8 cellular contexts compared by ENCODE assay signal in the genomic region with DNA sequence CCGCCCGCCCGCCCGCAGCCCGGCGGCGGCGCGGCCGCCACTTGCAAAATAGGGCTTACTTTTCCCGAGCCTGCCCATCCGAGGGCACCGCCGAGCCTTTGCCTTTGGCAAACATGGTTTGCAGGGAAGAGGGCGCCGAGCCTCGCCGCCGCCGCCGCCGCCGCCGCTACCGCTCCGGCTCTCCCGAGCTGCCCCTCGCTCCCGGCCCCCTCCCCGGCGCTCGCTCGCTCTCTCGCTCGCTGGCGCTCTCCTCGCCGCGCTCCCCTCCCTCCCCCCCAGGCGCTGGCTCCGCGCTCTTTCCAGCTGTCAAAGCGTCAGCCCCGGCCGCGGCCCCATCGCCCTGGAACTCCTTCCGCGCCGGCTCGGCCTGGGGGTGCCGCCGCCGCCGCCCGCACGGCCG. TPM values are rescaled to one million over a fixed set of nuclear protein-coding genes. Genes with fewer than 3 reads are reported as not detected.
DNase-seq lines count a peak whose midpoint lies in the region; ATAC-seq and TF ChIP-seq lines count a peak whose summit lies in the region.

No MANE protein-coding gene starts in this region.

- DNase-seq in cardiac muscle cell (ENCODE audit: low read depth in 1 of 2, low spot score in 1 of 2), result peak in 1 of 2 donors; percentile 63
- no peak for DNase-seq in cardiac septum (ENCODE audit: low spot score)
- DNase-seq in activated T-cell treated with anti-CD3 and anti-CD28 coated beads, Interleukin-2, amount 50 U/mL, for 72 hours, result no peak
- no peak for DNase-seq in lung (ENCODE audit: low spot score)
- peak in 1 of 2 donors; percentile 64 for DNase-seq in aorta
- DNase-seq in activated CD4-positive, alpha-beta T cell treated with anti-CD3 and anti-CD28 coated beads for 1 hour, result no peak
- DNase-seq in activated CD8-positive, alpha-beta memory T cell treated with anti-CD3 and anti-CD28 coated beads, Interleukin-2, amount 50 U/mL, for 48 hours, result no peak
- DNase-seq in GM13977 (ENCODE audit: low spot score), result no peak

- 1% methylated on average over 30 to 58 of the region's 58 CpGs for WGBS in lung, 2 donors
- 0 to 1% methylated on average over 24 to 58 of the region's 58 CpGs for WGBS in aorta, 2 donors

- ATAC-seq in activated T-cell treated with anti-CD3 and anti-CD28 coated beads, Interleukin-2, amount 50 U/mL, for 72 hours (replicated peaks in 1 of 2), result no peak
- no peak for ATAC-seq in lung (ENCODE audit: insufficient read depth, low FRiP score)
- ATAC-seq in aorta (ENCODE audit: low FRiP score), result no peak

- no peaks in the 10 kb centered on the region for H3K9me3 Mint-ChIP-seq in activated T-cell treated with anti-CD3 and anti-CD28 coated beads, Interleukin-2, amount 50 U/mL, for 72 hours

- TF ChIP-seq CTCF in cardiac muscle cell (IDR thresholded peaks at IDR 0.05; ENCODE audit: low read depth, low read length) (no peak), lung (IDR thresholded peaks at IDR 0.05; ENCODE audit: control extremely low read depth, extremely low read depth) (no peak), GM13977 (IDR thresholded peaks at IDR 0.05; ENCODE audit: extremely low read depth, insufficient read depth, missing control alignments) (no peak)

- no peaks in the 10 kb centered on the region for H3K27me3 ChIP-seq in cardiac muscle cell
- no peaks in the 10 kb centered on the region for H3K27me3 ChIP-seq in lung (ENCODE audit: control insufficient read depth, insufficient read depth)
- no peaks in the 10 kb centered on the region for H3K27me3 ChIP-seq in aorta (ENCODE audit: control insufficient read depth in 1 of 2, insufficient read depth in 2 of 2, low read length in 1 of 2)

- peak overlapping the region; percentile 67 for H3K27ac ChIP-seq in cardiac muscle cell
- H3K27ac ChIP-seq in lung (ENCODE audit: low read depth in 1 of 2, low read length in 1 of 2), result peak overlapping the region in 1 of 2 donors; percentile 73
- H3K27ac ChIP-seq in aorta (ENCODE audit: low read depth in 1 of 2, low read length in 2 of 2), result no peak overlapping the region

- peak overlapping the region; percentile 56 to 93 for H3K4me3 Mint-ChIP-seq in activated T-cell treated with anti-CD3 and anti-CD28 coated beads, Interleukin-2, amount 50 U/mL, for 72 hours

- intact Hi-C loops in cardiac septum (cut with DNase I), result loop anchor here (2.0 to 10.0 kb wide), 6 partner anchors 47 to 521 kb away; a partner anchor contains a TSS
- intact Hi-C loops in aorta (cut with DNase I), result loop anchor here (2.0 to 5.0 kb wide), 3 partner anchors 129 to 284 kb away; no protein-coding TSS in a partner anchor

- in situ Hi-C loops in GM13977 (cut with MboI; ENCODE audit: low pct_unique_long_range_greater_than_20kb, low sequenced_read_pairs, unreplicated experiment), result no loop called here

- H3K4me1 Mint-ChIP-seq in activated T-cell treated with anti-CD3 and anti-CD28 coated beads, Interleukin-2, amount 50 U/mL, for 72 hours (ENCODE audit: low read depth), result peaks cover 65% of the 10 kb centered on the region

- no peaks in the 10 kb centered on the region for H3K27me3 Mint-ChIP-seq in activated T-cell treated with anti-CD3 and anti-CD28 coated beads, Interleukin-2, amount 50 U/mL, for 72 hours (ENCODE audit: low read depth)

- H3K4me3 ChIP-seq in cardiac muscle cell, result peak overlapping the region; percentile 85
- peak overlapping the region; percentile 79 for H3K4me3 ChIP-seq in lung
- H3K4me3 ChIP-seq in aorta (ENCODE audit: low read length in 2 of 2), result peak overlapping the region; percentile 94 to 97

- no peak overlapping the region for H3K27ac Mint-ChIP-seq in activated T-cell treated with anti-CD3 and anti-CD28 coated beads, Interleukin-2, amount 50 U/mL, for 72 hours

- H3K4me1 ChIP-seq in cardiac muscle cell (ENCODE audit: low read depth) (peaks cover 45% of the 10 kb centered on the region), lung (ENCODE audit: control insufficient read depth in 2 of 2, insufficient read depth in 2 of 2, low read length in 2 of 2) (peaks cover 26 to 29% of the 10 kb centered on the region in 2 donors), aorta (ENCODE audit: control insufficient read depth in 1 of 2, insufficient read depth in 2 of 2, low read length in 2 of 2) (peaks cover 3 to 5% of the 10 kb centered on the region in 2 donors)

- H3K9me3 ChIP-seq in cardiac muscle cell (ENCODE audit: low read depth), result no peaks in the 10 kb centered on the region
- H3K9me3 ChIP-seq in lung (ENCODE audit: control insufficient read depth in 2 of 2, insufficient read depth in 1 of 2, low read length in 1 of 2), result no peaks in the 10 kb centered on the region
- no peaks in the 10 kb centered on the region for H3K9me3 ChIP-seq in aorta (ENCODE audit: control insufficient read depth, low read length)

- peaks cover 6 to 21% of the 10 kb centered on the region in 2 donors for H3K36me3 Mint-ChIP-seq in activated T-cell treated with anti-CD3 and anti-CD28 coated beads, Interleukin-2, amount 50 U/mL, for 72 hours (ENCODE audit: insufficient read depth in 2 of 2)

- peaks cover 11% of the 10 kb centered on the region for H3K36me3 ChIP-seq in cardiac muscle cell
- H3K36me3 ChIP-seq in lung (ENCODE audit: control insufficient read depth in 2 of 2, insufficient read depth in 2 of 2, low read length in 2 of 2), result peaks cover 0 to 3% of the 10 kb centered on the region in 2 donors
- no peaks in the 10 kb centered on the region for H3K36me3 ChIP-seq in aorta (ENCODE audit: control insufficient read depth in 1 of 2, insufficient read depth in 2 of 2, low read length in 1 of 2)

RNA-seq across cellular contexts. Expression of a gene that starts 0.3 kb away (rescaled TPM):
- 81.0 and 90.6 TPM in 2 replicates for total RNA-seq in cardiac muscle cell
- 40.2 and 56.0 TPM in 2 replicates for polyA plus RNA-seq in cardiac muscle cell
- 45.4 TPM for total RNA-seq in cardiac septum
- total RNA-seq in activated T-cell treated with anti-CD3 and anti-CD28 coated beads, Interleukin-2, amount 50 U/mL, for 72 hours, result 10 to 100 TPM; 70.1 to 84.9 TPM
- 10 to 100 TPM; 35.4 to 47.8 TPM for total RNA-seq in lung
- 10 to 100 TPM; 15.9 to 34.3 TPM for polyA plus RNA-seq in lung
- 10 to 100 TPM; 73.8 to 83.4 TPM for total RNA-seq in aorta
- 10 to 100 TPM; 43.7 to 57.7 TPM for polyA plus RNA-seq in aorta
